Comparison of ENCODE assay signal across 8 cellular contexts in the genomic region with DNA sequence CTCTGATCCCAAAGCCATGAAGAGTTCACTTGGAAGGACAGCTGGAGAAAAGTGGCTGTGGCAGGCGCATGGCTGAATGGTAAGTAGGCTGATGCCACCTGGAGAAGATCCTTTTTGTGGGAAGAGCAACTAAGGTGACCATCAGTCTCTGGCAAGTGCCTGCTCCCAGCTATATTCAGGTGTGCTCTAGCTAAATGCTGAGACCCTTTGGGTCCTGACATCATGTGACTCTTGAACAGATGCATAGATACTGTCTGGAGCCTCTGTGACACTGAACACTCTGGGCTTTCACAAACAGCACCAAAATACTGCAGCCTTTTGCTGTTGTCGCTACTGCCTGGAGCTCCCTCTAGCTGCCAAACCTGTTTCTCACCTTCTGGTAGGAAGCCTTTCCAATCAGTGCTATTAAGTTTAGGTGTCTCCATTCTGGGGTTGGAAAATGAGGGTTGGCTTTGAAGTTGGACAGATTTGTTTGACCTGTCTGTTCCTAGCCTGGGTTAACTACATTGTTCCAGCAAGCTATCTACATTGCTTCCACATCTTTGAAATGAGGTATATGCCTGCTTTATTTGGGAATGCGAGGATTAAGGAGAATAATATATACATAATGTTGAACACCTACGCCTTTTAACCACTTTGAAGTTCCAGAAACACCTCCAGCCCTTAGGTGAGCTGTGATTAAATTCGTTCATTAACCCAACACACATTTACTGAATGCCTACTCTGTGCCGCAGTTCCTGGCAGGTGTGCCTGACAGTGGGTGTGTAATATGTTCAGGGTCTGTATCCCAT. TPM values are rescaled to one million over a fixed set of nuclear protein-coding genes. Genes with fewer than 3 reads are reported as not detected.
DNase-seq lines count a peak whose midpoint lies in the region; ATAC-seq and TF ChIP-seq lines count a peak whose summit lies in the region.

No MANE protein-coding gene starts in this region.

- H3K36me3 ChIP-seq in BLaER1 treated with 17β-estradiol and CSF1 and Interleukin-3, amounts not matched to agents 10 nM and 100 nM: no peaks in the 10 kb centered on the region

- DNase-seq in NCI-H345 treated with DMSO at 0.1 percent for 48 hours (lab: John Stamatoyannopoulos, UW; ENCODE audit: unreplicated experiment) (peak; percentile 63), fibroblast of the aortic adventitia (ENCODE audit: low read depth) (peak; percentile 14)
- DNase-seq in activated CD4-positive, alpha-beta T cell treated with anti-CD3 and anti-CD28 coated beads, Interleukin-2, amount 50 U/mL, for 48 hours: peak; percentile 45 to 56
- DNase-seq in stimulated activated CD4-positive, alpha-beta T cell treated with anti-CD3 and anti-CD28 coated beads, Interleukin-15, amount 100 ng/mL, for 24 hours: peak; percentile 68
- no peak for DNase-seq in activated CD4-positive, CD25-positive, alpha-beta regulatory T cell treated with anti-CD3 and anti-CD28 coated beads, Interleukin-2, amount 50 U/mL, for 72 hours

- peak overlapping the region in 10 of 11 experiments; percentile 22 to 75 (median 60); a peak in 13 of 22 replicates for H3K4me2 ChIP-seq in BLaER1 treated with 17β-estradiol and CSF1 and Interleukin-3, amounts not matched to agents 10 nM and 100 nM

- H3K4me3 ChIP-seq in BLaER1 treated with 17β-estradiol and CSF1 and Interleukin-3, amounts not matched to agents 10 nM and 100 nM: no peak overlapping the region
- no peak overlapping the region for H3K4me3 ChIP-seq in fibroblast of the aortic adventitia (ENCODE audit: low read depth, low read length)

- TF ChIP-seq CTCF in fibroblast of the aortic adventitia (IDR thresholded peaks at IDR 0.05; ENCODE audit: insufficient read depth, low read length): peak; percentile 62

- H3K4me1 ChIP-seq in BLaER1 treated with 17β-estradiol and CSF1 and Interleukin-3, amounts not matched to agents 10 nM and 100 nM: peaks cover 22 to 35% (median 32%) of the 10 kb centered on the region in 10 experiments

- peaks cover 0 to 6% (median 0%) of the 10 kb centered on the region in 11 experiments; a peak in 1 of 22 replicates for H4K20me1 ChIP-seq in BLaER1 treated with 17β-estradiol and CSF1 and Interleukin-3, amounts not matched to agents 10 nM and 100 nM

- peaks cover 24 to 40% (median 33%) of the 10 kb centered on the region in 11 experiments for H3K27me3 ChIP-seq in BLaER1 treated with 17β-estradiol and CSF1 and Interleukin-3, amounts not matched to agents 10 nM and 100 nM

- H3K27ac ChIP-seq in BLaER1 treated with 17β-estradiol and CSF1 and Interleukin-3, amounts not matched to agents 10 nM and 100 nM: no peak overlapping the region; a peak in 1 of 22 replicates

- H3K9me3 ChIP-seq in BLaER1 treated with 17β-estradiol and CSF1 and Interleukin-3, amounts not matched to agents 10 nM and 100 nM (replicated peaks in 1 of 11): peaks cover 24 to 29% (median 26%) of the 10 kb centered on the region in 11 experiments

- H3K9ac ChIP-seq in BLaER1 treated with 17β-estradiol and CSF1 and Interleukin-3, amounts not matched to agents 10 nM and 100 nM: no peak overlapping the region

- ATAC-seq in GM18502 (IDR thresholded peaks at IDR 0.05; ENCODE audit: poor library complexity, unreplicated experiment) (peak; percentile 25), HG02610 (IDR thresholded peaks at IDR 0.05; ENCODE audit: unreplicated experiment) (no peak)

RNA-seq across cellular contexts. Expression of gene EGR4, which starts 3.1 kb away (rescaled TPM):
- total RNA-seq in fibroblast of the aortic adventitia (ENCODE audit: low replicate concordance): not detected in 2 replicates

RNA-seq across cellular contexts. Expression of gene FBXO41, which starts 6.0 kb away (rescaled TPM):
- 0.18 and 1.6 TPM in 2 replicates for total RNA-seq in fibroblast of the aortic adventitia (ENCODE audit: low replicate concordance)

RNA-seq across cellular contexts. Expression of gene CCT7, which starts 56.1 kb away (rescaled TPM):
- total RNA-seq in fibroblast of the aortic adventitia (ENCODE audit: low replicate concordance): 195 and 196 TPM in 2 replicates

RNA-seq across cellular contexts. Expression of gene PRADC1, which starts 57.2 kb away (rescaled TPM):
- 8.6 and 15.0 TPM in 2 replicates for total RNA-seq in fibroblast of the aortic adventitia (ENCODE audit: low replicate concordance)
